Comparison of ENCODE assay signal across 8 cellular contexts in the genomic region with DNA sequence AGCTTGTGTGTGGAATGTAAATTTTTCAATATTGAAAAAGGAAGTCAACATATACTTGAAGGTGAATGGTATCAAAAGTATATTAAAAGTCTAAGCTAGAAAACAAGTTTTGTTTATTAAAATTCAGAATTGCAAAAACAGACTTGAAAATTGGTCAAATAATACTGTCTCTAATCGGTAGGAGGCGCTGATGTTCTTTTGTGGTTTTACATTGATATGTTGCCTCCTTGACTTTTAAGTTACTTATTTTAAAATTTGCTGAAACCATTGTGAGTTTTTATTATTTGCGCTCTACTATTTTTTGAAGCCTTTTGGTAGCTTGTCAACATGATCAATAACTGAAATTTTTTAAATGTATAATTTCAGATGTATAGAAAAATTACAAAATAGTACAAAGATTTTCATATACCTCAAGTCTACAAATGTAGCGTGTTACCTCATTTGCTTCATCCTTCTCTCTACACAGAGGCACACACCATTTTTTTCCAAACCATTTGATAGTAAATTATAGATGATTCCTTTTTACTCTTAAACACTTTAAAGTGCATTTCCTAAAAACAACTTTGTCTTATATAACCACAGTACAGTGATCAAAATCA. TPM values are rescaled to one million over a fixed set of nuclear protein-coding genes. Genes with fewer than 3 reads are reported as not detected.
DNase-seq lines count a peak whose midpoint lies in the region; ATAC-seq and TF ChIP-seq lines count a peak whose summit lies in the region.

No MANE protein-coding gene starts in this region.

- H3K27ac ChIP-seq in CD4-positive, alpha-beta memory T cell (ENCODE audit: low read depth, low read length): no peak overlapping the region

- H3K9me3 Mint-ChIP-seq in CD4-positive, alpha-beta memory T cell: no peaks in the 10 kb centered on the region

- peak overlapping the region in 2 of 7 donors; percentile 44 to 59 for H3K27ac Mint-ChIP-seq in CD4-positive, alpha-beta memory T cell

- H3K4me1 ChIP-seq in CD4-positive, alpha-beta memory T cell (ENCODE audit: insufficient read depth, low read length): peaks cover 22% of the 10 kb centered on the region

- H3K36me3 Mint-ChIP-seq in CD4-positive, alpha-beta memory T cell: peaks cover 51 to 71% of the 10 kb centered on the region in 2 donors

- no peak overlapping the region for H3K4me3 Mint-ChIP-seq in CD4-positive, alpha-beta memory T cell

- intact Hi-C loops in CD4-positive, alpha-beta memory T cell (cut with micrococcal nuclease): loop anchor here (1.0 to 10.0 kb wide), 3 partner anchors 276 to 477 kb away; no protein-coding TSS in a partner anchor

- peak in 4 of 5 donors; percentile 34 to 51 (median 42) for DNase-seq in CD4-positive, alpha-beta memory T cell
- DNase-seq in LoVo (ENCODE audit: low spot score) (peak; percentile 27), choroid plexus epithelial cell (ENCODE audit: low read depth) (peak; percentile 83), myocyte (ENCODE audit: low read depth) (peak; percentile 57), ecto neural progenitor cell (ENCODE audit: low spot score) (no peak), NCI-H1105 (lab: John Stamatoyannopoulos, UW) (no peak), NCI-H2107 treated with DMSO at 0.1 percent for 48 hours (lab: John Stamatoyannopoulos, UW; ENCODE audit: unreplicated experiment) (no peak)

- peak; percentile 68 for TF ChIP-seq CTCF in choroid plexus epithelial cell (conservative IDR thresholded peaks at IDR 0.05; ENCODE audit: low read depth, low read length)

- no peaks in the 10 kb centered on the region for H3K27me3 ChIP-seq in CD4-positive, alpha-beta memory T cell (ENCODE audit: insufficient read depth, low read length)

- CTCF ChIA-PET in CD4-positive, alpha-beta memory T cell (lab: Charles Lee; ENCODE audit: partially characterized antibody): interaction anchor here (1.0 to 2.5 kb wide), 10 partner anchors 12 to 965 kb away, joined by 3 to 13 read pairs (median 4); partner anchors contain the start of gene PTGDR

- peaks cover 49% of the 10 kb centered on the region for H3K36me3 ChIP-seq in CD4-positive, alpha-beta memory T cell (ENCODE audit: insufficient read depth, low read length)

- H3K4me1 Mint-ChIP-seq in CD4-positive, alpha-beta memory T cell: peaks cover 20 to 32% (median 23%) of the 10 kb centered on the region in 4 donors

- no peak for ATAC-seq in HG03095 (IDR thresholded peaks at IDR 0.05; ENCODE audit: unreplicated experiment)

- no peaks in the 10 kb centered on the region for H3K27me3 Mint-ChIP-seq in CD4-positive, alpha-beta memory T cell

- POLR2A ChIA-PET in CD4-positive, alpha-beta memory T cell (lab: Charles Lee; ENCODE audit: partially characterized antibody): no interaction called here

- H3K4me3 ChIP-seq in CD4-positive, alpha-beta memory T cell (ENCODE audit: low read length in 2 of 2): no peak overlapping the region
- no peak overlapping the region for H3K4me3 ChIP-seq in choroid plexus epithelial cell (ENCODE audit: low read depth, low read length)

- H3K9me3 ChIP-seq in CD4-positive, alpha-beta memory T cell (ENCODE audit: control insufficient read depth in 1 of 2, low read length in 2 of 2): no peaks in the 10 kb centered on the region

RNA-seq across cellular contexts. Expression of gene RTRAF, which starts 6.9 kb away (rescaled TPM):
- total RNA-seq in CD4-positive, alpha-beta memory T cell: 100 to 1,000 TPM; 105 to 114 TPM
- polyA plus RNA-seq in CD4-positive, alpha-beta memory T cell: 100 to 1,000 TPM; 162 to 201 TPM
- 69.0 and 102 TPM in 2 replicates for total RNA-seq in myocyte
- 221 TPM for polyA plus RNA-seq in myocyte (2012)

Comparison
In these comparisons a context has a peak if more than half of its experiments do, and no peak if none do; other contexts are left out.
1. DNase-seq: peak in CD4-positive, alpha-beta memory T cell (4 of 5), LoVo (single experiment), choroid plexus epithelial cell (single experiment) and myocyte (single experiment); none in ecto neural progenitor cell (single experiment), NCI-H1105 (single experiment) and NCI-H2107 treated with DMSO at 0.1 percent for 48 hours (single experiment).